8 cellular contexts compared by ENCODE assay signal in the genomic region with DNA sequence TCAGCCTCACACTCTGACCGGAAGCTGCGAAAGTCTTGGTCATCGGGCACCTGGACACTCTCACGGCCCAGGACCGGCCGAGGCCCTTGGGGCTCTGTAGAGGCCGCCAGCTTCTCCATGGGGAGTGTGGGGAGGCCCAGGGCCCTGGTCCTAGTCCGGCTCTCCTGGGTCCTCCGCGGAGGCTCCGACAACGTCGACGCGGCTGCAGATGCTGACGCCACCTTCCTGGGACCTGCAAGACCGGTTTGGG. TPM values are rescaled to one million over a fixed set of nuclear protein-coding genes. Genes with fewer than 3 reads are reported as not detected.
DNase-seq lines count a peak whose midpoint lies in the region; ATAC-seq and TF ChIP-seq lines count a peak whose summit lies in the region.

No MANE protein-coding gene starts in this region.

- H3K27ac Mint-ChIP-seq in central memory CD8-positive, alpha-beta T cell (ENCODE audit: low read depth): no peak overlapping the region

- H3K4me3 ChIP-seq in AG09309 (ENCODE audit: control insufficient read depth, low read depth, low read length): peak overlapping the region; percentile 45
- H3K4me3 ChIP-seq in HUES64 (ENCODE audit: low read length): peak overlapping the region; percentile 50
- peak overlapping the region; percentile 64 to 71 for H3K4me3 ChIP-seq in muscle layer of colon (ENCODE audit: low read depth in 1 of 2, low read length in 2 of 2)

- peaks cover 38% of the 10 kb centered on the region for H3K4me1 Mint-ChIP-seq in central memory CD8-positive, alpha-beta T cell

- 15% methylated on average over 17 of the region's 17 CpGs for WGBS in HUES64

- H3K27me3 ChIP-seq in HUES64 (ENCODE audit: insufficient read depth, low read length) (peaks cover 11% of the 10 kb centered on the region), muscle layer of colon (ENCODE audit: control insufficient read depth in 1 of 2, insufficient read depth in 2 of 2, low read length in 2 of 2) (no peaks in the 10 kb centered on the region)

- H3K9ac ChIP-seq in HUES64 (ENCODE audit: low read depth, low read length) (no peak overlapping the region), muscle layer of colon (ENCODE audit: low read length) (no peak overlapping the region)

- H3K27me3 Mint-ChIP-seq in central memory CD8-positive, alpha-beta T cell: no peaks in the 10 kb centered on the region

- in situ Hi-C loops in GM13977 (cut with MboI; ENCODE audit: low pct_unique_long_range_greater_than_20kb, low sequenced_read_pairs, unreplicated experiment): no loop called here

- H3K27ac ChIP-seq in HUES64 (ENCODE audit: low read depth, low read length): no peak overlapping the region
- peak overlapping the region; percentile 34 for H3K27ac ChIP-seq in muscle layer of colon (ENCODE audit: low read depth, low read length)

- ATAC-seq in central memory CD8-positive, alpha-beta T cell (replicated peaks; ENCODE audit: extremely low read depth, poor library complexity, severe bottlenecking): no peak
- ATAC-seq in HG03039 (IDR thresholded peaks at IDR 0.05; ENCODE audit: unreplicated experiment) (no peak), HG02623 (IDR thresholded peaks at IDR 0.05; ENCODE audit: unreplicated experiment) (no peak)

- TF ChIP-seq CTCF in AG09309 (IDR thresholded peaks at IDR 0.05; ENCODE audit: control insufficient read depth, insufficient read depth, low read depth, low read length, missing control alignments): no peak
- no peak for TF ChIP-seq CTCF in GM13977 (IDR thresholded peaks at IDR 0.05; ENCODE audit: extremely low read depth, insufficient read depth, missing control alignments)

- H3K4me1 ChIP-seq in HUES64 (ENCODE audit: insufficient read depth, low read length) (peaks cover 2% of the 10 kb centered on the region; the same call in 1 of the 2 replicates), muscle layer of colon (ENCODE audit: insufficient read depth, low read length) (peaks cover 21% of the 10 kb centered on the region)

- H3K9me3 Mint-ChIP-seq in central memory CD8-positive, alpha-beta T cell: no peaks in the 10 kb centered on the region

- peak overlapping the region; percentile 59 for H3K4me3 Mint-ChIP-seq in central memory CD8-positive, alpha-beta T cell

- peaks cover 2% of the 10 kb centered on the region for H3K36me3 Mint-ChIP-seq in central memory CD8-positive, alpha-beta T cell (ENCODE audit: insufficient read depth)

- H3K9me3 ChIP-seq in HUES64 (ENCODE audit: insufficient read depth, low read depth, low read length) (no peaks in the 10 kb centered on the region), muscle layer of colon (ENCODE audit: low read length) (no peaks in the 10 kb centered on the region)

- H3K36me3 ChIP-seq in HUES64 (ENCODE audit: insufficient read depth, low read length): no peaks in the 10 kb centered on the region
- no peaks in the 10 kb centered on the region for H3K36me3 ChIP-seq in muscle layer of colon (ENCODE audit: insufficient read depth, low read length)

- DNase-seq in AG09309 (ENCODE audit: low read depth): no peak
- DNase-seq in central memory CD8-positive, alpha-beta T cell (ENCODE audit: low spot score in 2 of 2): no peak
- DNase-seq in GM13977 (ENCODE audit: low spot score): no peak
- no peak for DNase-seq in anterior cingulate cortex (lab: John Stamatoyannopoulos, UW)

RNA-seq across cellular contexts. Expression of gene STARD10, which starts 12.9 kb away (rescaled TPM):
- 12.6 TPM for polyA plus RNA-seq in HUES64 (2013, experiment 1 of 2)
- polyA plus RNA-seq in HUES64 (2013, experiment 2 of 2): 23.7 TPM

RNA-seq across cellular contexts. Expression of gene ARAP1, which starts 28.8 kb away (rescaled TPM):
- polyA plus RNA-seq in HUES64 (2013, experiment 1 of 2): 34.0 TPM
- 31.4 TPM for polyA plus RNA-seq in HUES64 (2013, experiment 2 of 2)

RNA-seq across cellular contexts. Expression of gene ATG16L2, which starts 33.2 kb away (rescaled TPM):
- 8.3 TPM for polyA plus RNA-seq in HUES64 (2013, experiment 1 of 2)
- 9.8 TPM for polyA plus RNA-seq in HUES64 (2013, experiment 2 of 2)
